In genomic region chr11:19493446-19493845, GRCh38 we compare ENCODE assay signal across 16 cellular contexts.
A peak's percentile ranks its signal among the peaks of the same experiment; 100 is the strongest.
DNase-seq lines count a peak whose midpoint lies in the region; FAIRE-seq and TF ChIP-seq lines count a peak whose summit lies in the region.
"Had no signal": no experiment of that assay in that cellular context is flagged by ENCODE, and none has a peak within 500 bp of the region (broad histone marks: within the 10 kb centered on the region; RNA-seq: fewer than 3 reads in every experiment).

No MANE protein-coding gene starts in this region.

- no peak overlapping the region for H2AFZ ChIP-seq in mesenchymal stem cell (ENCODE audit: low read depth, low read length)

- H2BK120ac ChIP-seq in mesenchymal stem cell (ENCODE audit: low read depth, low read length), result no peak overlapping the region

- no peak for TF ChIP-seq CTCF in brain (conservative IDR thresholded peaks at IDR 0.05)
- TF ChIP-seq CTCF in sigmoid colon (IDR thresholded peaks at IDR 0.05), result no peak
- no peak for TF ChIP-seq CTCF in mesothelial cell of epicardium (IDR thresholded peaks at IDR 0.05; ENCODE audit: unreplicated experiment)

- intact Hi-C loops in sigmoid colon (cut with DNase I), result no loop called here

- H2BK5ac ChIP-seq in mesenchymal stem cell (ENCODE audit: low read depth, low read length, poor library complexity, severe bottlenecking), result no peak overlapping the region

- H3K9me3 Mint-ChIP-seq in brain, result peaks cover 0 to 19% (median 3%) of the 10 kb centered on the region in 5 experiments
- peaks cover 20% of the 10 kb centered on the region for H3K9me3 Mint-ChIP-seq in mesothelial cell of epicardium

- H3K27ac Mint-ChIP-seq in brain (peak overlapping the region in 3 of 5 experiments; percentile 56 to 91 (median 73)), mesothelial cell of epicardium (no peak overlapping the region)
- H3K27ac Mint-ChIP-seq: nephron, progenitor cell of endocrine pancreas had no signal

- H3K18ac ChIP-seq in mesenchymal stem cell (ENCODE audit: low read depth in 1 of 2, low read length in 2 of 2), result no peak overlapping the region

- H3K4me1 ChIP-seq in sigmoid colon, result peaks cover 0 to 1% (median 0%) of the 10 kb centered on the region in 4 donors
- H3K4me1 ChIP-seq in mesenchymal stem cell (ENCODE audit: control insufficient read depth, insufficient read depth, low read depth, low read length), result no peaks in the 10 kb centered on the region
- H3K4me1 ChIP-seq: adrenal gland, gastrocnemius medialis had no signal

- H2BK15ac ChIP-seq in mesenchymal stem cell (ENCODE audit: low read depth, poor library complexity, severe bottlenecking), result no peak overlapping the region

- TF ChIP-seq POLR2A in sigmoid colon (IDR thresholded peaks at IDR 0.05), result no peak

- no peak overlapping the region for H2BK12ac ChIP-seq in mesenchymal stem cell (ENCODE audit: low read length in 2 of 2)

- FAIRE-seq in frontal cortex (lab: Jason Lieb, UNC), result no peak
- FAIRE-seq: GM18507 had no signal

- H3K27me3 ChIP-seq in sigmoid colon (no peaks in the 10 kb centered on the region), mesenchymal stem cell (ENCODE audit: control insufficient read depth in 1 of 2, insufficient read depth in 1 of 2, low read length in 2 of 2) (peaks cover 0 to 16% of the 10 kb centered on the region in 2 experiments)
- H3K27me3 ChIP-seq: gastrocnemius medialis had no signal

- no peak overlapping the region for H4K8ac ChIP-seq in mesenchymal stem cell (ENCODE audit: low read length)

- H3K4ac ChIP-seq in mesenchymal stem cell (ENCODE audit: low read depth in 1 of 2, low read length in 2 of 2), result no peak overlapping the region

- H3K27me3 Mint-ChIP-seq in brain, result peaks cover 27% of the 10 kb centered on the region
- peaks cover 19% of the 10 kb centered on the region for H3K27me3 Mint-ChIP-seq in mesothelial cell of epicardium (ENCODE audit: low read depth)

- no peak overlapping the region for H3K23ac ChIP-seq in mesenchymal stem cell (ENCODE audit: low read length in 2 of 2)

- no peaks in the 10 kb centered on the region for H3K79me1 ChIP-seq in mesenchymal stem cell (replicated peaks; ENCODE audit: low read length, poor library complexity, severe bottlenecking)

- no peak overlapping the region for H4K91ac ChIP-seq in mesenchymal stem cell (ENCODE audit: low read length)

- H3K36me3 Mint-ChIP-seq in brain, result no peaks in the 10 kb centered on the region
- no peaks in the 10 kb centered on the region for H3K36me3 Mint-ChIP-seq in mesothelial cell of epicardium

- H3K4me3 Mint-ChIP-seq in brain, result no peak overlapping the region
- no peak overlapping the region for H3K4me3 Mint-ChIP-seq in mesothelial cell of epicardium
- H3K4me3 Mint-ChIP-seq: nephron had no signal

- TF ChIP-seq EP300 in sigmoid colon (IDR thresholded peaks at IDR 0.05), result no peak

- H3K4me3 ChIP-seq in sigmoid colon, result no peak overlapping the region
- no peak overlapping the region for H3K4me3 ChIP-seq in mesenchymal stem cell (ENCODE audit: insufficient read depth in 1 of 2, low read depth in 1 of 2, low read length in 2 of 2)
- H3K4me3 ChIP-seq: adrenal gland, gastrocnemius medialis had no signal

- H3K14ac ChIP-seq in mesenchymal stem cell (ENCODE audit: low read length in 2 of 2), result no peak overlapping the region

- DNase-seq in DMS153 (lab: John Stamatoyannopoulos, UW), result peak; percentile 89
- DNase-seq in LHCN-M2 (ENCODE audit: low read depth), result peak; percentile 34
- DNase-seq in NCI-H345 (lab: John Stamatoyannopoulos, UW), result peak; percentile 77
- DNase-seq in sigmoid colon, result no peak
- DNase-seq in mesothelial cell of epicardium (ENCODE audit: low spot score in 2 of 2, unreplicated experiment in 2 of 2), result no peak
- no peak for DNase-seq in mesenchymal stem cell
- DNase-seq in frontal cortex (ENCODE audit: low spot score in 2 of 2), result no peak
- DNase-seq: activated effector memory CD4-positive, alpha-beta T cell treated with anti-CD3 and anti-CD28 coated beads, Interleukin-2, amount 50 U/mL, for 16 hours; adrenal gland; dermis blood vessel endothelial cell; gastrocnemius medialis; SHP77 treated with DMSO at 0.1 percent for 48 hours had no signal

- H3K4me1 Mint-ChIP-seq in brain (peaks cover 27% of the 10 kb centered on the region), mesothelial cell of epicardium (no peaks in the 10 kb centered on the region)
- H3K4me1 Mint-ChIP-seq: nephron had no signal

- H3K4me2 ChIP-seq in mesenchymal stem cell (ENCODE audit: low read length, poor library complexity, severe bottlenecking), result no peak overlapping the region

- H3K36me3 ChIP-seq in sigmoid colon (no peaks in the 10 kb centered on the region), mesenchymal stem cell (ENCODE audit: control insufficient read depth in 1 of 2, insufficient read depth in 2 of 2, low read depth in 1 of 2, low read length in 2 of 2) (no peaks in the 10 kb centered on the region)
- H3K36me3 ChIP-seq: adrenal gland, gastrocnemius medialis had no signal

- H3K9me3 ChIP-seq in sigmoid colon, result peaks cover 0 to 3% (median 0%) of the 10 kb centered on the region in 4 donors
- peaks cover 5% of the 10 kb centered on the region for H3K9me3 ChIP-seq in mesenchymal stem cell (ENCODE audit: control insufficient read depth, low read length)
- H3K9me3 ChIP-seq: adrenal gland, gastrocnemius medialis had no signal

- WGBS in sigmoid colon, 2 donors, result 57 to 61% methylated on average over 3 of the region's 3 CpGs
- WGBS in mesenchymal stem cell, result 67% methylated on average over 2 of the region's 3 CpGs

- H3K27ac ChIP-seq in sigmoid colon, result no peak overlapping the region
- no peak overlapping the region for H3K27ac ChIP-seq in mesenchymal stem cell (ENCODE audit: low read length, poor library complexity, severe bottlenecking)
- H3K27ac ChIP-seq: adrenal gland, gastrocnemius medialis had no signal

- H2AK5ac ChIP-seq in mesenchymal stem cell (ENCODE audit: low read length, severe bottlenecking), result no peak overlapping the region

- H3K9ac ChIP-seq in mesenchymal stem cell (ENCODE audit: low read length), result no peak overlapping the region

Comparison
In these comparisons a context has a peak if more than half of its experiments do, and no peak if none do; other contexts are left out.
1. DNase-seq: peak in DMS153 (single experiment), LHCN-M2 (single experiment) and NCI-H345 (single experiment); none in sigmoid colon (single experiment), mesothelial cell of epicardium (0 of 2), mesenchymal stem cell (single experiment) and frontal cortex (0 of 2).